Comparison of ENCODE assay signal across 1 cellular context in the genomic region with DNA sequence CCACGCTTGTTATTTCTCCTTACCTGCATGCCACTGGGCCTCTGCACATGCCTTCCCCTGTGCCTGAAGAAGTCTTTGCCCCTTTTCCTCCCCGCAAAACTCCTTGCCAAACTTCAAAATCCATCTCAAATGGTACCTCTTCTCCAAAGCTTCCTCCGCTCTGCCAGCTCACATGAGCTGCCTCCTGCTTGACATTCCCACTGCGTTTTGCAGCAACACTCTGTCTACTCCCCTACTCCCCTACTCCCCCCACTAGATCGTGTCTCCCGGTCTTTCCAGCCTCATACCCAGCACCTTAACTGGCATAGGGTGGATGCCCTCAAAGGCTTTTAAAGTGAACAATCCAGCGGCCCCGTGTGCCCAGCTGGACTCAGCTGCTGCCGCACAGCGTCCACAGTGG.
TF ChIP-seq lines count a peak whose summit lies in the region.

No MANE protein-coding gene starts in this region.

TF ChIP-seq in GM23338, 12 proteins besides CTCF, POLR2A, EP300 and RAD21 (continued from another document):
- no peak for TF ChIP-seq EZH2 (IDR thresholded peaks at IDR 0.05; ENCODE audit: low read depth, unreplicated experiment)
